Comparison of ENCODE assay signal across 8 cellular contexts in genomic region chr13:51286135-51287002, GRCh38. TPM values are rescaled to one million over a fixed set of nuclear protein-coding genes. Genes with fewer than 3 reads are reported as not detected.
A peak's percentile ranks its signal among the peaks of the same experiment; 100 is the strongest.
DNase-seq lines count a peak whose midpoint lies in the region; ATAC-seq and TF ChIP-seq lines count a peak whose summit lies in the region.

No MANE protein-coding gene starts in this region.

- H3K4me3 Mint-ChIP-seq in activated CD4-positive, alpha-beta memory T cell treated with anti-CD3 and anti-CD28 coated beads, Interleukin-2, amount 10 ng/mL, durations not matched to agents 7 days and 5 days: no peak overlapping the region

- no peak overlapping the region for H3K27ac Mint-ChIP-seq in activated CD4-positive, alpha-beta memory T cell treated with anti-CD3 and anti-CD28 coated beads, Interleukin-2, amount 10 ng/mL, durations not matched to agents 7 days and 5 days

- peak; percentile 89 for TF ChIP-seq CTCF in GM12874 (IDR thresholded peaks at IDR 0.05; ENCODE audit: insufficient read depth, low read depth, low read length)

- H3K36me3 Mint-ChIP-seq in activated CD4-positive, alpha-beta memory T cell treated with anti-CD3 and anti-CD28 coated beads, Interleukin-2, amount 10 ng/mL, durations not matched to agents 7 days and 5 days (ENCODE audit: low read depth): no peaks in the 10 kb centered on the region

- CTCF ChIA-PET in activated CD4-positive, alpha-beta memory T cell treated with anti-CD3 and anti-CD28 coated beads, Interleukin-2, amount 10 ng/mL, durations not matched to agents 7 days and 5 days (lab: Charles Lee): interaction anchor here (0.6 to 6.2 kb wide), 59 partner anchors 8 to 1492 kb away, joined by 3 to 172 read pairs (median 4); no protein-coding TSS in a partner anchor

- ATAC-seq in HG03045 (IDR thresholded peaks at IDR 0.05; ENCODE audit: unreplicated experiment) (peak; percentile 75), GM18870 (IDR thresholded peaks at IDR 0.05; ENCODE audit: unreplicated experiment) (no peak)

- POLR2A ChIA-PET in activated CD4-positive, alpha-beta memory T cell treated with anti-CD3 and anti-CD28 coated beads, Interleukin-2, amount 10 ng/mL, durations not matched to agents 7 days and 5 days (lab: Charles Lee): interaction anchor here (0.7 to 1.4 kb wide), 2 partner anchors 10 to 161 kb away, joined by 3 to 4 read pairs; no protein-coding TSS in a partner anchor

- DNase-seq in NCI-H69 (lab: John Stamatoyannopoulos, UW) (peak; percentile 69), ecto neural progenitor cell (ENCODE audit: low spot score) (peak; percentile 86), lung microvascular endothelial cell (ENCODE audit: low read depth in 2 of 2) (peak; percentile 71 to 85)
- DNase-seq in activated CD4-positive, alpha-beta memory T cell treated with anti-CD3 and anti-CD28 coated beads, Interleukin-2, amount 10 ng/mL, durations not matched to agents 7 days and 5 days: peak; percentile 79
- peak; percentile 48 for DNase-seq in stimulated activated CD8-positive, alpha-beta memory T cell treated with anti-CD3 and anti-CD28 coated beads, Interleukin-15, amount 100 ng/mL, for 1 hour (ENCODE audit: low read depth)

- H3K4me1 Mint-ChIP-seq in activated CD4-positive, alpha-beta memory T cell treated with anti-CD3 and anti-CD28 coated beads, Interleukin-2, amount 10 ng/mL, durations not matched to agents 7 days and 5 days: peaks cover 16% of the 10 kb centered on the region

- peaks cover 8% of the 10 kb centered on the region for H3K27me3 Mint-ChIP-seq in activated CD4-positive, alpha-beta memory T cell treated with anti-CD3 and anti-CD28 coated beads, Interleukin-2, amount 10 ng/mL, durations not matched to agents 7 days and 5 days

- no peaks in the 10 kb centered on the region for H3K9me3 Mint-ChIP-seq in activated CD4-positive, alpha-beta memory T cell treated with anti-CD3 and anti-CD28 coated beads, Interleukin-2, amount 10 ng/mL, durations not matched to agents 7 days and 5 days

RNA-seq across cellular contexts. Expression of gene SERPINE3, which starts 53.1 kb away (rescaled TPM):
- total RNA-seq in activated CD4-positive, alpha-beta memory T cell treated with anti-CD3 and anti-CD28 coated beads, Interleukin-2, amount 10 ng/mL, durations not matched to agents 7 days and 5 days: not detected
- total RNA-seq in lung microvascular endothelial cell: not detected in 2 replicates
